In genomic region chr2:31136732-31137131, GRCh38 we compare ENCODE assay signal across 10 cellular contexts. TPM values are rescaled to one million over a fixed set of nuclear protein-coding genes. Genes with fewer than 3 reads are reported as not detected.
DNase-seq lines count a peak whose midpoint lies in the region; ATAC-seq, FAIRE-seq and TF ChIP-seq lines count a peak whose summit lies in the region.
"Had no signal": no experiment of that assay in that cellular context is flagged by ENCODE, and none has a peak within 500 bp of the region (broad histone marks: within the 10 kb centered on the region; RNA-seq: fewer than 3 reads in every experiment).

No MANE protein-coding gene starts in this region.

- no peaks in the 10 kb centered on the region for H3K36me3 Mint-ChIP-seq in activated T-helper 1 cell treated with anti-CD3 and anti-CD28 coated beads, Interleukin-12 subunit alpha, Interleukin-12 subunit beta, Interleukin-2, Interleukin-4 antibody, amounts not matched to agents 30 ng/mL and 10 ng/mL and 1 ng/mL, durations not matched to agents 14 hours and 24 hours and 36 hours (ENCODE audit: low read depth)
- H3K36me3 Mint-ChIP-seq in type B pancreatic cell, result no peaks in the 10 kb centered on the region

- peaks cover 0 to 13% of the 10 kb centered on the region in 2 donors for H3K27me3 ChIP-seq in right atrium auricular region

- peaks cover 5% of the 10 kb centered on the region for H3K4me1 Mint-ChIP-seq in activated T-helper 1 cell treated with anti-CD3 and anti-CD28 coated beads, Interleukin-12 subunit alpha, Interleukin-12 subunit beta, Interleukin-2, Interleukin-4 antibody, amounts not matched to agents 30 ng/mL and 10 ng/mL and 1 ng/mL, durations not matched to agents 14 hours and 24 hours and 36 hours (ENCODE audit: low read depth)
- peaks cover 8% of the 10 kb centered on the region for H3K4me1 Mint-ChIP-seq in type B pancreatic cell (ENCODE audit: unreplicated experiment)

- intact Hi-C loops in cardiac septum (cut with DNase I), result loop anchor here (10.0 kb wide), 1 partner anchor 152 kb away; no protein-coding TSS in a partner anchor
- intact Hi-C loops in activated T-helper 1 cell treated with anti-CD3 and anti-CD28 coated beads, Interleukin-12 subunit alpha, Interleukin-12 subunit beta, Interleukin-2, Interleukin-4 antibody, amounts not matched to agents 30 ng/mL and 10 ng/mL and 1 ng/mL, durations not matched to agents 14 hours and 24 hours and 36 hours (cut with micrococcal nuclease), result no loop called here
- intact Hi-C loops in kidney (cut with DNase I), result no loop called here

- H3K9me3 Mint-ChIP-seq in activated T-helper 1 cell treated with anti-CD3 and anti-CD28 coated beads, Interleukin-12 subunit alpha, Interleukin-12 subunit beta, Interleukin-2, Interleukin-4 antibody, amounts not matched to agents 30 ng/mL and 10 ng/mL and 1 ng/mL, durations not matched to agents 14 hours and 24 hours and 36 hours, result no peaks in the 10 kb centered on the region
- no peaks in the 10 kb centered on the region for H3K9me3 Mint-ChIP-seq in type B pancreatic cell

- H3K4me3 Mint-ChIP-seq in activated T-helper 1 cell treated with anti-CD3 and anti-CD28 coated beads, Interleukin-12 subunit alpha, Interleukin-12 subunit beta, Interleukin-2, Interleukin-4 antibody, amounts not matched to agents 30 ng/mL and 10 ng/mL and 1 ng/mL, durations not matched to agents 14 hours and 24 hours and 36 hours, result peak overlapping the region; percentile 36
- H3K4me3 Mint-ChIP-seq in type B pancreatic cell, result peak overlapping the region; percentile 87

- H3K36me3 ChIP-seq in right atrium auricular region (no peaks in the 10 kb centered on the region), kidney (ENCODE audit: control insufficient read depth in 1 of 2, insufficient read depth in 2 of 2, low read length in 2 of 2) (no peaks in the 10 kb centered on the region)
- H3K36me3 ChIP-seq: HAP-1 had no signal

- ATAC-seq in omental fat pad (ENCODE audit: low FRiP score), result no peak

- H3K27ac ChIP-seq in right atrium auricular region (no peak overlapping the region), kidney (ENCODE audit: low read depth in 2 of 2, low read length in 2 of 2) (peak overlapping the region; percentile 29 to 66)

- peaks cover 54% of the 10 kb centered on the region for H3K27me3 Mint-ChIP-seq in activated T-helper 1 cell treated with anti-CD3 and anti-CD28 coated beads, Interleukin-12 subunit alpha, Interleukin-12 subunit beta, Interleukin-2, Interleukin-4 antibody, amounts not matched to agents 30 ng/mL and 10 ng/mL and 1 ng/mL, durations not matched to agents 14 hours and 24 hours and 36 hours (ENCODE audit: insufficient read depth)
- H3K27me3 Mint-ChIP-seq in type B pancreatic cell, result peaks cover 77% of the 10 kb centered on the region

- peaks cover 0 to 23% of the 10 kb centered on the region in 2 donors for H3K4me1 ChIP-seq in right atrium auricular region
- H3K4me1 ChIP-seq in kidney (ENCODE audit: control insufficient read depth in 1 of 2, insufficient read depth in 1 of 2, low read depth in 1 of 2, low read length in 2 of 2), result peaks cover 8 to 9% of the 10 kb centered on the region in 2 donors
- H3K4me1 ChIP-seq: HAP-1 had no signal

- peak overlapping the region in 1 of 2 donors; percentile 67 for H3K9ac ChIP-seq in kidney (ENCODE audit: low read length in 2 of 2)

- H3K4me3 ChIP-seq in right atrium auricular region, result no peak overlapping the region
- H3K4me3 ChIP-seq in kidney (ENCODE audit: low read length in 2 of 2), result peak overlapping the region; percentile 36 to 73

- H3K9me3 ChIP-seq in right atrium auricular region (no peaks in the 10 kb centered on the region), kidney (ENCODE audit: control insufficient read depth in 1 of 2, low read length in 2 of 2) (no peaks in the 10 kb centered on the region)
- H3K9me3 ChIP-seq: HAP-1 had no signal

- no peak for FAIRE-seq in kidney (lab: Jason Lieb, UNC)

- H3K27ac Mint-ChIP-seq in activated T-helper 1 cell treated with anti-CD3 and anti-CD28 coated beads, Interleukin-12 subunit alpha, Interleukin-12 subunit beta, Interleukin-2, Interleukin-4 antibody, amounts not matched to agents 30 ng/mL and 10 ng/mL and 1 ng/mL, durations not matched to agents 14 hours and 24 hours and 36 hours, result no peak overlapping the region
- no peak overlapping the region for H3K27ac Mint-ChIP-seq in type B pancreatic cell

- no peak for TF ChIP-seq CTCF in right atrium auricular region (IDR thresholded peaks at IDR 0.05)
- no peak for TF ChIP-seq CTCF in kidney (IDR thresholded peaks at IDR 0.05; ENCODE audit: borderline replicate concordance, extremely low read depth, insufficient read depth)
- TF ChIP-seq CTCF in type B pancreatic cell (conservative IDR thresholded peaks at IDR 0.05), result no peak
- TF ChIP-seq CTCF in omental fat pad (IDR thresholded peaks at IDR 0.05), result no peak

- peak; percentile 11 for DNase-seq in right atrium auricular region (ENCODE audit: low spot score)
- DNase-seq in cardiac septum (ENCODE audit: low spot score), result no peak
- DNase-seq in activated T-helper 1 cell treated with anti-CD3 and anti-CD28 coated beads, Interleukin-12 subunit alpha, Interleukin-12 subunit beta, Interleukin-2, Interleukin-4 antibody, amounts not matched to agents 30 ng/mL and 10 ng/mL and 1 ng/mL, durations not matched to agents 14 hours and 24 hours and 36 hours (ENCODE audit: low spot score), result no peak
- DNase-seq in kidney, result no peak
- DNase-seq in type B pancreatic cell (ENCODE audit: extremely low spot score, unreplicated experiment), result no peak
- DNase-seq in stimulated activated naive CD4-positive, alpha-beta T cell (lab: John Stamatoyannopoulos, UW), result no peak
- no peak for DNase-seq in superior temporal gyrus (ENCODE audit: extremely low spot score)
- DNase-seq in omental fat pad (ENCODE audit: low spot score), result no peak
- DNase-seq: stimulated activated CD4-positive, alpha-beta T cell treated with anti-CD3 and anti-CD28 coated beads, Interleukin-12 subunit alpha, Interleukin-12 subunit beta, amount 100 ng/mL, for 4 hours had no signal

RNA-seq across cellular contexts. Expression of gene GALNT14, which starts 1.5 kb away (rescaled TPM):
- total RNA-seq in right atrium auricular region (1 to 10 TPM in 1 of 2 donors, under 1 TPM in 1; 0.15 to 1.0 TPM), cardiac septum (0.48 TPM), kidney (84.6 TPM), type B pancreatic cell (ENCODE audit: low replicate concordance) (5.7 and 7.4 TPM in 2 replicates), omental fat pad (1 to 10 TPM in 3 of 4 donors, under 1 TPM in 1; 0.65 to 2.6 (median 2.0) TPM)
- total RNA-seq in activated T-helper 1 cell treated with anti-CD3 and anti-CD28 coated beads, Interleukin-12 subunit alpha, Interleukin-12 subunit beta, Interleukin-2, Interleukin-4 antibody, amounts not matched to agents 30 ng/mL and 10 ng/mL and 1 ng/mL, durations not matched to agents 14 hours and 24 hours and 36 hours, result 0.21 and 0.27 TPM in 2 replicates
- 90.3 TPM for polyA plus RNA-seq in kidney (ENCODE audit: insufficient read depth, low read depth, low replicate concordance)

Comparison
In these comparisons a context has a peak if more than half of its experiments do, and no peak if none do; other contexts are left out.
1. H3K27ac ChIP-seq: peak in kidney (2 of 2); none in right atrium auricular region (0 of 2).
2. H3K4me3 ChIP-seq: peak in kidney (2 of 2); none in right atrium auricular region (0 of 2).
3. RNA of gene GALNT14, which starts 1.5 kb away (total RNA-seq): 84.6 TPM in kidney (single experiment); 5.7 to 7.4 TPM in type B pancreatic cell, 0.65 to 2.6 TPM in omental fat pad, 0.15 to 1.0 TPM in right atrium auricular region, 0.48 TPM in cardiac septum (single experiment) and 0.21 to 0.27 TPM in activated T-helper 1 cell treated with anti-CD3 and anti-CD28 coated beads, Interleukin-12 subunit alpha, Interleukin-12 subunit beta, Interleukin-2, Interleukin-4 antibody, amounts not matched to agents 30 ng/mL and 10 ng/mL and 1 ng/mL, durations not matched to agents 14 hours and 24 hours and 36 hours; every median in the first group is over 10 times any median in the second.